Comparison of ENCODE assay signal across 10 cellular contexts in the genomic region with DNA sequence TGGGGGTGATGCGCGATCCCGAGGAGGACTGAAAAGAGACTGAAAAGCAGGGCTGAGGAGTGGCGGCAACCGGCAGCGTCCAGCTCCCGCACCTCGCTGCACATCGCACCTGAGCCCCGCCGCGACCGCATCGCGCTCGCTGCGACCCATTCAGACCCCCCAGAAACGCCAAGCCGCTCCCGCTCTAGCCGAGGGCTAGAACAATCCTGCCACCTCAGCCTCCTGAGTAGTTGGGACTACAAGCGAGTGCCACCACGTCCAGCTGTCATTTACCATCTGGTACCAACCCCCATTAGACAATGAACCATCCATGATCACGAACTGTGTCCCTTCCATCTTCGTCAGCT. TPM values are rescaled to one million over a fixed set of nuclear protein-coding genes. Genes with fewer than 3 reads are reported as not detected.
DNase-seq lines count a peak whose midpoint lies in the region; ATAC-seq, FAIRE-seq and TF ChIP-seq lines count a peak whose summit lies in the region.
"Had no signal": no experiment of that assay in that cellular context is flagged by ENCODE, and none has a peak within 500 bp of the region (broad histone marks: within the 10 kb centered on the region; RNA-seq: fewer than 3 reads in every experiment).

No MANE protein-coding gene starts in this region.

- BruUV-seq in endothelial cell of umbilical vein (replicated peaks; lab: Mats Ljungman, UMichigan), result no TSS peak

- H3K36me3 ChIP-seq in heart right ventricle (peaks cover 0 to 8% (median 0%) of the 10 kb centered on the region in 9 donors), endothelial cell of umbilical vein (ENCODE audit: control insufficient read depth in 2 of 2, extremely low read depth in 1 of 2, insufficient read depth in 2 of 2, low read length in 2 of 2) (no peaks in the 10 kb centered on the region), uterus (no peaks in the 10 kb centered on the region)

- H2AFZ ChIP-seq in endothelial cell of umbilical vein (ENCODE audit: low read depth, low read length), result no peak overlapping the region

- peaks cover 0 to 40% (median 0%) of the 10 kb centered on the region in 7 donors for H3K27me3 ChIP-seq in heart right ventricle
- peaks cover 10 to 18% of the 10 kb centered on the region in 2 experiments for H3K27me3 ChIP-seq in endothelial cell of umbilical vein (ENCODE audit: control insufficient read depth in 2 of 2, insufficient read depth in 2 of 2, low read length in 2 of 2)
- no peaks in the 10 kb centered on the region for H3K27me3 ChIP-seq in uterus
- H3K27me3 ChIP-seq: testis had no signal

- FAIRE-seq in endothelial cell of umbilical vein (lab: Jason Lieb, UNC), result no peak

- no peak for ATAC-seq in heart right ventricle
- peak in 1 of 3 donors; percentile 9 for ATAC-seq in natural killer cell

- DNase-seq in heart right ventricle (no peak), cardiac septum (ENCODE audit: low spot score) (no peak), endothelial cell of umbilical vein (ENCODE audit: low read depth, low spot score) (no peak), natural killer cell (no peak), uterus (no peak), NCI-H1417 (lab: John Stamatoyannopoulos, UW) (no peak), NCI-H526 (lab: John Stamatoyannopoulos, UW) (no peak), NCI-H2171 treated with DMSO at 0.1 percent for 48 hours (lab: John Stamatoyannopoulos, UW) (no peak)
- DNase-seq: erythroblast, testis had no signal

- intact Hi-C loops in heart right ventricle (cut with DNase I), result loop anchor here in 6 of 10 donors (5.0 to 10.0 kb wide), 5 partner anchors 33 to 91 kb away; partner anchors contain the start of gene HLA-A (in 4 of the 6)
- intact Hi-C loops in cardiac septum (cut with DNase I), result no loop called here
- intact Hi-C loops in endothelial cell of umbilical vein (cut with micrococcal nuclease), result no loop called here
- intact Hi-C loops in natural killer cell (cut with micrococcal nuclease), result loop anchor here (5.0 kb wide), 1 partner anchor 33 kb away; the partner anchor contains the start of gene HLA-A
- intact Hi-C loops in uterus (cut with DNase I; ENCODE audit: low total_unique reads), result no loop called here

- H3K4me1 Mint-ChIP-seq in natural killer cell, result peaks cover 44 to 48% of the 10 kb centered on the region in 2 donors

- no peak overlapping the region for H3K9ac ChIP-seq in endothelial cell of umbilical vein (replicated peaks; ENCODE audit: extremely low read depth, insufficient read depth, low read length)

- no peak for TF ChIP-seq POLR2A in endothelial cell of umbilical vein (IDR thresholded peaks at IDR 0.05; ENCODE audit: low read depth, low read length)
- TF ChIP-seq POLR2A in uterus (IDR thresholded peaks at IDR 0.05), result no peak

- H3K79me2 ChIP-seq in endothelial cell of umbilical vein (ENCODE audit: control insufficient read depth, insufficient read depth, low read length), result no peaks in the 10 kb centered on the region

- H4K20me1 ChIP-seq in endothelial cell of umbilical vein (replicated peaks; ENCODE audit: control insufficient read depth, extremely low read depth, insufficient read depth, low read length), result no peaks in the 10 kb centered on the region

- peaks cover 42 to 46% of the 10 kb centered on the region in 2 donors for H3K27me3 Mint-ChIP-seq in natural killer cell (ENCODE audit: low read depth in 2 of 2)

- peak overlapping the region in 1 of 2 donors; percentile 84 for H3K27ac Mint-ChIP-seq in natural killer cell

- no peak overlapping the region for H3K4me2 ChIP-seq in endothelial cell of umbilical vein (ENCODE audit: insufficient read depth, low read length)

- peak overlapping the region; percentile 94 for H3K4me3 Mint-ChIP-seq in natural killer cell

- H3K36me3 Mint-ChIP-seq in natural killer cell, result no peaks in the 10 kb centered on the region

- peak overlapping the region; percentile 12 to 78 (median 60) for H3K4me3 ChIP-seq in heart right ventricle
- peak overlapping the region in 1 of 3 experiments; percentile 21 for H3K4me3 ChIP-seq in endothelial cell of umbilical vein (replicated peaks in 1 of 3; ENCODE audit: insufficient read depth in 1 of 3, low read depth in 1 of 3, low read length in 3 of 3)
- peak overlapping the region; percentile 49 to 53 for H3K4me3 ChIP-seq in uterus

- TF ChIP-seq CTCF in heart right ventricle (IDR thresholded peaks at IDR 0.05) (no peak), endothelial cell of umbilical vein (IDR thresholded peaks at IDR 0.05; ENCODE audit: extremely low read depth in 1 of 2, insufficient read depth in 1 of 2, low read depth in 1 of 2, low read length in 2 of 2) (no peak), natural killer cell (IDR thresholded peaks at IDR 0.05) (no peak), uterus (IDR thresholded peaks at IDR 0.05) (no peak)

- peaks cover 0 to 34% (median 23%) of the 10 kb centered on the region in 9 donors for H3K4me1 ChIP-seq in heart right ventricle
- peaks cover 12% of the 10 kb centered on the region for H3K4me1 ChIP-seq in endothelial cell of umbilical vein (ENCODE audit: control insufficient read depth, extremely low read depth, insufficient read depth, low read length)
- peaks cover 0 to 7% of the 10 kb centered on the region in 2 donors for H3K4me1 ChIP-seq in uterus

- dilution Hi-C loops in endothelial cell of umbilical vein (cut with MboI; ENCODE audit: extremely low pct_ligation_motif_present, low sequenced_read_pairs), result no loop called here

- CTCF ChIA-PET in endothelial cell of umbilical vein (lab: Charles Lee), result interaction anchor here (0.8 to 4.5 kb wide), 6 partner anchors 9 to 237 kb away, joined by 3 to 29 read pairs (median 7); no protein-coding TSS in a partner anchor

- no peaks in the 10 kb centered on the region for H3K9me3 ChIP-seq in heart right ventricle
- no peaks in the 10 kb centered on the region for H3K9me3 ChIP-seq in endothelial cell of umbilical vein (replicated peaks; ENCODE audit: control insufficient read depth, insufficient read depth, low read length)
- no peaks in the 10 kb centered on the region for H3K9me3 ChIP-seq in uterus
- H3K9me3 ChIP-seq: testis had no signal

- no peaks in the 10 kb centered on the region for H3K9me1 ChIP-seq in endothelial cell of umbilical vein (replicated peaks; ENCODE audit: control insufficient read depth, extremely low read depth, insufficient read depth, low read length)

- WGBS in heart right ventricle, 2 donors, result 11 to 17% methylated on average over 25 of the region's 25 CpGs

- POLR2A ChIA-PET in endothelial cell of umbilical vein (lab: Charles Lee), result no interaction called here

- H3K27ac ChIP-seq in heart right ventricle (peak overlapping the region in 6 of 10 donors; percentile 7 to 98 (median 56)), endothelial cell of umbilical vein (ENCODE audit: insufficient read depth, low read depth, low read length) (no peak overlapping the region), uterus (peak overlapping the region in 1 of 2 donors; percentile 18)

- no peaks in the 10 kb centered on the region for H3K9me3 Mint-ChIP-seq in natural killer cell

TF ChIP-seq in endothelial cell of umbilical vein, 7 proteins besides CTCF, POLR2A, EP300 and RAD21:
- TF ChIP-seq FOS (IDR thresholded peaks at IDR 0.05; ENCODE audit: borderline replicate concordance, insufficient read depth, low read length), result no peak
- no peak for TF ChIP-seq POLR2AphosphoS5 (IDR thresholded peaks at IDR 0.05; ENCODE audit: insufficient read depth, low read depth, low read length)
- peak; percentile 80 for TF ChIP-seq EZH2 (IDR thresholded peaks at IDR 0.05; ENCODE audit: borderline replicate concordance, low read depth, low read length, severe bottlenecking)
- no peak for TF ChIP-seq GATA2 (IDR thresholded peaks at IDR 0.05; ENCODE audit: insufficient read depth, insufficient read length, low read depth, low read length)
- no peak for TF ChIP-seq MYC (IDR thresholded peaks at IDR 0.05; ENCODE audit: low read depth, low read length)
- TF ChIP-seq MAX (IDR thresholded peaks at IDR 0.05; ENCODE audit: insufficient read depth, insufficient read length), result no peak

RNA-seq across cellular contexts. Expression of gene HLA-A, which starts 33.2 kb away (rescaled TPM):
- total RNA-seq in heart right ventricle (1,000 to 10,000 TPM in 1 of 10 donors, 100 to 1,000 TPM in 9; 218 to 1,594 (median 276) TPM), cardiac septum (268 TPM), endothelial cell of umbilical vein (153 and 294 TPM in 2 replicates), natural killer cell (1,000 to 10,000 TPM; 2,088 to 2,855 (median 2,731) TPM), uterus (100 to 1,000 TPM; 160 to 722 (median 625) TPM)
- polyA plus RNA-seq in heart right ventricle (1,000 to 10,000 TPM in 1 of 2 donors, 100 to 1,000 TPM in 1; 450 to 1,261 TPM), endothelial cell of umbilical vein (822 and 905 TPM in 2 replicates)
- 512 and 643 TPM in 2 replicates for polyA plus RNA-seq in endothelial cell of umbilical vein (2011; cell fraction: cytosol; rRNA removed)
- 369 and 390 TPM in 2 replicates for polyA plus RNA-seq in endothelial cell of umbilical vein (2011; cell fraction: nucleus; rRNA removed)
- 170 and 221 TPM in 2 replicates for polyA plus RNA-seq in endothelial cell of umbilical vein (2012)
- 325 and 350 TPM in 2 replicates for polyA minus RNA-seq in endothelial cell of umbilical vein
- polyA minus RNA-seq in endothelial cell of umbilical vein (2011; cell fraction: cytosol; rRNA and poly(A)+ RNA removed), result 182 TPM
- polyA minus RNA-seq in endothelial cell of umbilical vein (2011; cell fraction: nucleus; rRNA and poly(A)+ RNA removed), result 53.4 and 89.2 TPM in 2 replicates

Comparison
In these comparisons a context has a peak if more than half of its experiments do, and no peak if none do; other contexts are left out.
1. intact Hi-C loops: an anchor here in heart right ventricle (5.0 to 10.0 kb wide) and natural killer cell (5.0 kb wide); none called in cardiac septum, endothelial cell of umbilical vein and uterus.